Comparison of ENCODE assay signal across 15 cellular contexts in the genomic region with DNA sequence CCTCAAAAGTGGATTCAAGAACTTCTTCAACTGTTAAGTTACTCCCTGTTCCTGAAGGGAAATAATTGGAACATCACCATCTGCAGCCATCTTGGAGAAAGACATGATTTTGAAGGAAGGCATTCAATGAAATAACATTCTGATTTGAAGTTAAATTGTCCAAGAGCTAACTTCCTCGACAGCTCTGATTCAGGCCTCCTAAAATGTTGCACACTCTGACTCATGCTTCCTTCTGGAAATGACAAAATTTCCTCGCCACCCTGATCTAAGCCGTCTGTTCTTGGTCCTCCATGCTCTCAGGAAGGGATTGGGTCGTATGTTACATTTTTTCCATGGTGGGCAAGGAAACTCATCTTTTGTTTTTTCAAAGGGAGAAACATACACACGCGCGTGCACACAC.
DNase-seq lines count a peak whose midpoint lies in the region; ATAC-seq, FAIRE-seq and TF ChIP-seq lines count a peak whose summit lies in the region.
"Had no signal": no experiment of that assay in that cellular context is flagged by ENCODE, and none has a peak within 500 bp of the region (broad histone marks: within the 10 kb centered on the region; RNA-seq: fewer than 3 reads in every experiment).

No MANE protein-coding gene starts in this region.

- TF ChIP-seq CTCF in AG04450 (IDR thresholded peaks at IDR 0.05; ENCODE audit: low read depth, low read length) (no peak), HCT116 (IDR thresholded peaks at IDR 0.05 in 2 of 3, conservative IDR thresholded peaks at IDR 0.05 in 1 of 3; ENCODE audit: borderline replicate concordance in 1 of 3, insufficient read depth in 1 of 3, low read depth in 2 of 3, low read length in 2 of 3) (no peak), foreskin fibroblast (IDR thresholded peaks at IDR 0.05; ENCODE audit: low read depth, low read length) (no peak), D721Med (IDR thresholded peaks at IDR 0.05; ENCODE audit: insufficient read depth, missing control alignments) (no peak)

- H3K27ac Mint-ChIP-seq in activated T-helper 1 cell treated with anti-CD3 and anti-CD28 coated beads, Interleukin-12 subunit alpha, Interleukin-12 subunit beta, Interleukin-2, Interleukin-4 antibody, amounts not matched to agents 30 ng/mL and 10 ng/mL and 1 ng/mL, durations not matched to agents 14 hours and 24 hours and 36 hours, result peak overlapping the region; percentile 23
- H3K27ac Mint-ChIP-seq: activated B cell treated with CpG ODN at 0.5 μM for 24 hours; CD4-positive, alpha-beta T cell had no signal

- no peaks in the 10 kb centered on the region for H3K27me3 Mint-ChIP-seq in activated T-helper 1 cell treated with anti-CD3 and anti-CD28 coated beads, Interleukin-12 subunit alpha, Interleukin-12 subunit beta, Interleukin-2, Interleukin-4 antibody, amounts not matched to agents 30 ng/mL and 10 ng/mL and 1 ng/mL, durations not matched to agents 14 hours and 24 hours and 36 hours (ENCODE audit: insufficient read depth)
- H3K27me3 Mint-ChIP-seq: CD4-positive, alpha-beta T cell; central memory CD8-positive, alpha-beta T cell had no signal

- H3K9me3 Mint-ChIP-seq in activated T-helper 1 cell treated with anti-CD3 and anti-CD28 coated beads, Interleukin-12 subunit alpha, Interleukin-12 subunit beta, Interleukin-2, Interleukin-4 antibody, amounts not matched to agents 30 ng/mL and 10 ng/mL and 1 ng/mL, durations not matched to agents 14 hours and 24 hours and 36 hours, result peaks cover 15% of the 10 kb centered on the region
- H3K9me3 Mint-ChIP-seq: activated B cell treated with CpG ODN at 0.5 μM for 24 hours; CD4-positive, alpha-beta T cell; central memory CD8-positive, alpha-beta T cell had no signal

- TF ChIP-seq RAD21 in HCT116 (IDR thresholded peaks at IDR 0.05; ENCODE audit: low read depth), result no peak

- H3K4me3 ChIP-seq in AG04450 (ENCODE audit: low read depth, low read length) (no peak overlapping the region), HCT116 (replicated peaks in 1 of 2; ENCODE audit: low read depth in 1 of 2, low read length in 2 of 2) (no peak overlapping the region), foreskin fibroblast (ENCODE audit: low read depth in 1 of 2, low read length in 2 of 2) (no peak overlapping the region), H7 (ENCODE audit: insufficient read depth, low read depth, low read length) (no peak overlapping the region)
- H3K4me3 ChIP-seq: K562 had no signal

- H3K27ac ChIP-seq in AG04450 (ENCODE audit: low read depth, low read length), result peak overlapping the region; percentile 61
- H3K27ac ChIP-seq in HCT116 (ENCODE audit: low read depth, low read length), result no peak overlapping the region

- H3K4me3 Mint-ChIP-seq in activated T-helper 1 cell treated with anti-CD3 and anti-CD28 coated beads, Interleukin-12 subunit alpha, Interleukin-12 subunit beta, Interleukin-2, Interleukin-4 antibody, amounts not matched to agents 30 ng/mL and 10 ng/mL and 1 ng/mL, durations not matched to agents 14 hours and 24 hours and 36 hours, result no peak overlapping the region
- H3K4me3 Mint-ChIP-seq: activated B cell treated with CpG ODN at 0.5 μM for 24 hours; CD4-positive, alpha-beta T cell; central memory CD8-positive, alpha-beta T cell had no signal

- H3K4me1 ChIP-seq in HCT116 (ENCODE audit: control insufficient read depth in 1 of 2, insufficient read depth in 2 of 2, low read length in 2 of 2), result peaks cover 0 to 13% of the 10 kb centered on the region in 2 experiments; a peak in 2 of 4 replicates

- peaks cover 6% of the 10 kb centered on the region for H3K4me1 Mint-ChIP-seq in activated T-helper 1 cell treated with anti-CD3 and anti-CD28 coated beads, Interleukin-12 subunit alpha, Interleukin-12 subunit beta, Interleukin-2, Interleukin-4 antibody, amounts not matched to agents 30 ng/mL and 10 ng/mL and 1 ng/mL, durations not matched to agents 14 hours and 24 hours and 36 hours (ENCODE audit: low read depth)
- H3K4me1 Mint-ChIP-seq: activated B cell treated with CpG ODN at 0.5 μM for 24 hours; central memory CD8-positive, alpha-beta T cell had no signal

- no peak for TF ChIP-seq POLR2A in HCT116 (IDR thresholded peaks at IDR 0.05; ENCODE audit: borderline replicate concordance, extremely low read depth, insufficient read depth, insufficient read length)

- no TSS peak for BruUV-seq in HCT116 (replicated peaks; lab: Mats Ljungman, UMichigan)

- RAD21 ChIA-PET in HCT116 (lab: Charles Lee; ENCODE audit: low non-redundant PET in 1 of 2, low total read pairs in 2 of 2, uncharacterized antibody in 2 of 2, unreplicated experiment in 2 of 2), result no interaction called here

- H3K27me3 ChIP-seq in AG04450 (ENCODE audit: control insufficient read depth, insufficient read depth, low read length), result no peaks in the 10 kb centered on the region
- H3K27me3 ChIP-seq in HCT116 (ENCODE audit: insufficient read depth, low read length), result no peaks in the 10 kb centered on the region
- H3K27me3 ChIP-seq in H7 (ENCODE audit: control insufficient read depth, insufficient read depth, low read length), result no peaks in the 10 kb centered on the region

- POLR2A ChIA-PET in AG04450 (lab: Yijun Ruan, JAX) (interaction anchor here (0.5 to 3.0 kb wide), 4 partner anchors 13 to 75 kb away, joined by 3 to 17 read pairs (median 4); no protein-coding TSS in a partner anchor), HCT116 (lab: Charles Lee) (interaction anchor here (1.0 to 2.0 kb wide), 2 partner anchors 12 to 17 kb away, joined by 3 to 13 read pairs; no protein-coding TSS in a partner anchor)

- peak overlapping the region; percentile 96 for H2AFZ ChIP-seq in HCT116 (ENCODE audit: low read depth, low read length, poor library complexity, severe bottlenecking)

- H3K9ac ChIP-seq in HCT116 (ENCODE audit: low read length), result no peak overlapping the region

- no peaks in the 10 kb centered on the region for H4K20me1 ChIP-seq in HCT116 (ENCODE audit: insufficient read depth)

- peaks cover 3% of the 10 kb centered on the region for H3K36me3 Mint-ChIP-seq in activated T-helper 1 cell treated with anti-CD3 and anti-CD28 coated beads, Interleukin-12 subunit alpha, Interleukin-12 subunit beta, Interleukin-2, Interleukin-4 antibody, amounts not matched to agents 30 ng/mL and 10 ng/mL and 1 ng/mL, durations not matched to agents 14 hours and 24 hours and 36 hours (ENCODE audit: low read depth)

- H3K4me2 ChIP-seq in HCT116 (ENCODE audit: low read length), result peak overlapping the region; percentile 19

- CTCF ChIA-PET in AG04450 (lab: Charles Lee), result no interaction called here
- CTCF ChIA-PET in HCT116 (lab: Charles Lee), result interaction anchor here (0.6 kb wide), 1 partner anchor 61 kb away, joined by 3 read pairs; no protein-coding TSS in a partner anchor

- DNase-seq in AG04450 (ENCODE audit: low read depth, low spot score), result peak; percentile 45
- DNase-seq in HCT116 (ENCODE audit: low read depth, low spot score), result no peak
- DNase-seq in activated T-helper 1 cell treated with anti-CD3 and anti-CD28 coated beads, Interleukin-12 subunit alpha, Interleukin-12 subunit beta, Interleukin-2, Interleukin-4 antibody, amounts not matched to agents 30 ng/mL and 10 ng/mL and 1 ng/mL, durations not matched to agents 14 hours and 24 hours and 36 hours (ENCODE audit: low spot score), result no peak
- peak; percentile 89 to 93 for DNase-seq in foreskin fibroblast
- DNase-seq in NK-92 treated with Interleukin-12 subunit alpha and Interleukin-12 subunit beta, amount 100 ng/mL, for 24 hours (lab: John Stamatoyannopoulos, UW), result no peak
- DNase-seq in D721Med (ENCODE audit: insufficient read length, low spot score), result no peak
- no peak for DNase-seq in H7
- DNase-seq in AML-193 (lab: John Stamatoyannopoulos, UW), result no peak
- DNase-seq: activated B cell treated with CpG ODN at 0.5 μM for 24 hours; activated T-cell treated with anti-CD3 and anti-CD28 coated beads, Interleukin-2, amount 50 U/mL, for 48 hours; CD4-positive, alpha-beta T cell; hippocampal formation had no signal

- H3K9me3 ChIP-seq in AG04450 (ENCODE audit: control insufficient read depth, insufficient read depth, low read length) (no peaks in the 10 kb centered on the region), HCT116 (ENCODE audit: control insufficient read depth in 1 of 2, insufficient read depth in 1 of 2, low read depth in 1 of 2, low read length in 2 of 2) (peaks cover 0 to 20% of the 10 kb centered on the region in 2 experiments; a peak in 1 of 4 replicates)

- intact Hi-C loops in HCT116 (cut with micrococcal nuclease), result no loop called here
- intact Hi-C loops in activated T-helper 1 cell treated with anti-CD3 and anti-CD28 coated beads, Interleukin-12 subunit alpha, Interleukin-12 subunit beta, Interleukin-2, Interleukin-4 antibody, amounts not matched to agents 30 ng/mL and 10 ng/mL and 1 ng/mL, durations not matched to agents 14 hours and 24 hours and 36 hours (cut with micrococcal nuclease), result no loop called here

- no peak for FAIRE-seq in D721Med (lab: Jason Lieb, UNC)
- FAIRE-seq: H1, K562 had no signal

- no peak for ATAC-seq in HCT116
- ATAC-seq: K562 had no signal

- H3K9me2 ChIP-seq in HCT116 (ENCODE audit: insufficient read depth), result no peaks in the 10 kb centered on the region

- H3K36me3 ChIP-seq in HCT116 (ENCODE audit: control insufficient read depth in 1 of 2, insufficient read depth in 2 of 2, low read length in 2 of 2) (peaks cover 0 to 21% of the 10 kb centered on the region in 2 experiments; a peak in 2 of 4 replicates), H7 (replicated peaks; ENCODE audit: control insufficient read depth, insufficient read depth, low read length) (no peaks in the 10 kb centered on the region)

- H3K79me2 ChIP-seq in HCT116 (ENCODE audit: insufficient read depth, low read length), result no peaks in the 10 kb centered on the region

TF ChIP-seq in HCT116, 20 proteins besides CTCF, POLR2A, EP300 and RAD21:
- TF ChIP-seq POLR2AphosphoS5 (IDR thresholded peaks at IDR 0.05; ENCODE audit: low read depth, low read length) (peak; percentile 27; the same call in 1 of the 2 replicates), TCF7L2 (IDR thresholded peaks at IDR 0.05; ENCODE audit: borderline replicate concordance, extremely low read depth, insufficient read depth, insufficient read length) (peak; percentile 27)
- TF ChIP-seq, protein P1, sequence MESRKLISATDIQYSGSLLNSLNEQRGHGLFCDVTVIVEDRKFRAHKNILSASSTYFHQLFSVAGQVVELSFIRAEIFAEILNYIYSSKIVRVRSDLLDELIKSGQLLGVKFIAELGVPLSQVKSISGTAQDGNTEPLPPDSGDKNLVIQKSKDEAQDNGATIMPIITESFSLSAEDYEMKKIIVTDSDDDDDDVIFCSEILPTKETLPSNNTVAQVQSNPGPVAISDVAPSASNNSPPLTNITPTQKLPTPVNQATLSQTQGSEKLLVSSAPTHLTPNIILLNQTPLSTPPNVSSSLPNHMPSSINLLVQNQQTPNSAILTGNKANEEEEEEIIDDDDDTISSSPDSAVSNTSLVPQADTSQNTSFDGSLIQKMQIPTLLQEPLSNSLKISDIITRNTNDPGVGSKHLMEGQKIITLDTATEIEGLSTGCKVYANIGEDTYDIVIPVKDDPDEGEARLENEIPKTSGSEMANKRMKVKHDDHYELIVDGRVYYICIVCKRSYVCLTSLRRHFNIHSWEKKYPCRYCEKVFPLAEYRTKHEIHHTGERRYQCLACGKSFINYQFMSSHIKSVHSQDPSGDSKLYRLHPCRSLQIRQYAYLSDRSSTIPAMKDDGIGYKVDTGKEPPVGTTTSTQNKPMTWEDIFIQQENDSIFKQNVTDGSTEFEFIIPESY (IDR thresholded peaks at IDR 0.05; ENCODE audit: extremely low read depth, insufficient replicate concordance, low read length), result no peak

Comparison
In these comparisons a context has a peak if more than half of its experiments do, and no peak if none do; other contexts are left out.
1. DNase-seq: peak in AG04450 (single experiment) and foreskin fibroblast (2 of 2); none in HCT116 (single experiment), activated T-helper 1 cell treated with anti-CD3 and anti-CD28 coated beads, Interleukin-12 subunit alpha, Interleukin-12 subunit beta, Interleukin-2, Interleukin-4 antibody, amounts not matched to agents 30 ng/mL and 10 ng/mL and 1 ng/mL, durations not matched to agents 14 hours and 24 hours and 36 hours (single experiment), NK-92 treated with Interleukin-12 subunit alpha and Interleukin-12 subunit beta, amount 100 ng/mL, for 24 hours (single experiment), D721Med (single experiment), H7 (single experiment) and AML-193 (0 of 2).